1 cellular context compared by ENCODE assay signal in the genomic region with DNA sequence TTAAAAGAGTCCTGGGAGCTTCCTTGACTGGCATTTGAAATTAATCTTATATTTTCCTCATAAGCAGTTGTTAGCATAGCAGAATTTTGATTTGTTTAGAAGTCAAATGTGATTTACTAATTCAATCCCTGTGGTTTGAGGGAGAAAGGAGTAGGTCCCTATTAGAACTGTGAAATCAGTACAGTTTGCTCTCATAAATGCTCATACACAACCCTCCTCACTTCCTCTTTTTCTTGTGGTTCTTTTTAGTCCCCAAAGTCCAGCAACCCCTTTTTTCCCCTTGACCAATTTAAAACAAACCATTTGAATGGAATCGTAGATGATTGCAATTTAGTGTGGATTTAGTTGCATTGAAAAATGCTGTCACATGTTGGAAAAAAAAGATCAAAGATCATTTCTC.
TF ChIP-seq lines count a peak whose summit lies in the region.

No MANE protein-coding gene starts in this region.

TF ChIP-seq in GM12878, 131 proteins besides CTCF, POLR2A, EP300 and RAD21 (continued from another document):
- TF ChIP-seq, protein P1, sequence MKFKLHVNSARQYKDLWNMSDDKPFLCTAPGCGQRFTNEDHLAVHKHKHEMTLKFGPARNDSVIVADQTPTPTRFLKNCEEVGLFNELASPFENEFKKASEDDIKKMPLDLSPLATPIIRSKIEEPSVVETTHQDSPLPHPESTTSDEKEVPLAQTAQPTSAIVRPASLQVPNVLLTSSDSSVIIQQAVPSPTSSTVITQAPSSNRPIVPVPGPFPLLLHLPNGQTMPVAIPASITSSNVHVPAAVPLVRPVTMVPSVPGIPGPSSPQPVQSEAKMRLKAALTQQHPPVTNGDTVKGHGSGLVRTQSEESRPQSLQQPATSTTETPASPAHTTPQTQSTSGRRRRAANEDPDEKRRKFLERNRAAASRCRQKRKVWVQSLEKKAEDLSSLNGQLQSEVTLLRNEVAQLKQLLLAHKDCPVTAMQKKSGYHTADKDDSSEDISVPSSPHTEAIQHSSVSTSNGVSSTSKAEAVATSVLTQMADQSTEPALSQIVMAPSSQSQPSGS (IDR thresholded peaks at IDR 0.05; ENCODE audit: low read length), result 0 out of 2 replicates have a peak, but pooled peaks have one; percentile 19
- TF ChIP-seq IKZF1 (conservative IDR thresholded peaks at IDR 0.05) (peak; percentile 72), NR2C1 (IDR thresholded peaks at IDR 0.05) (no peak), RUNX3 (IDR thresholded peaks at IDR 0.05; ENCODE audit: low read length) (peak; percentile 87), BACH1 (IDR thresholded peaks at IDR 0.05; ENCODE audit: borderline replicate concordance) (peak; percentile 40; the same call in 1 of the 2 replicates), IRF4 (IDR thresholded peaks at IDR 0.05; ENCODE audit: low read depth, low read length) (0 out of 2 replicates have a peak, but pooled peaks have one; percentile 29), HDAC2 (IDR thresholded peaks at IDR 0.05) (no peak), SPI1 (IDR thresholded peaks at IDR 0.05; ENCODE audit: borderline replicate concordance, insufficient read depth, low read depth, low read length) (peak; percentile 99), MXI1 (IDR thresholded peaks at IDR 0.05; ENCODE audit: low read depth, low read length) (peak; percentile 32; the same call in 1 of the 2 replicates), BMI1 (IDR thresholded peaks at IDR 0.05; ENCODE audit: borderline replicate concordance) (peak; percentile 30; the same call in 1 of the 2 replicates), SREBF2 (IDR thresholded peaks at IDR 0.05; ENCODE audit: low read length) (no peak), BCL11A (IDR thresholded peaks at IDR 0.05; ENCODE audit: low read depth, low read length) (peak; percentile 62; the same call in 1 of the 2 replicates)
- TF ChIP-seq, protein P2, sequence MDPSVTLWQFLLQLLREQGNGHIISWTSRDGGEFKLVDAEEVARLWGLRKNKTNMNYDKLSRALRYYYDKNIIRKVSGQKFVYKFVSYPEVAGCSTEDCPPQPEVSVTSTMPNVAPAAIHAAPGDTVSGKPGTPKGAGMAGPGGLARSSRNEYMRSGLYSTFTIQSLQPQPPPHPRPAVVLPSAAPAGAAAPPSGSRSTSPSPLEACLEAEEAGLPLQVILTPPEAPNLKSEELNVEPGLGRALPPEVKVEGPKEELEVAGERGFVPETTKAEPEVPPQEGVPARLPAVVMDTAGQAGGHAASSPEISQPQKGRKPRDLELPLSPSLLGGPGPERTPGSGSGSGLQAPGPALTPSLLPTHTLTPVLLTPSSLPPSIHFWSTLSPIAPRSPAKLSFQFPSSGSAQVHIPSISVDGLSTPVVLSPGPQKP (IDR thresholded peaks at IDR 0.05; ENCODE audit: low read depth, low read length), result no peak
- TF ChIP-seq, protein P3, sequence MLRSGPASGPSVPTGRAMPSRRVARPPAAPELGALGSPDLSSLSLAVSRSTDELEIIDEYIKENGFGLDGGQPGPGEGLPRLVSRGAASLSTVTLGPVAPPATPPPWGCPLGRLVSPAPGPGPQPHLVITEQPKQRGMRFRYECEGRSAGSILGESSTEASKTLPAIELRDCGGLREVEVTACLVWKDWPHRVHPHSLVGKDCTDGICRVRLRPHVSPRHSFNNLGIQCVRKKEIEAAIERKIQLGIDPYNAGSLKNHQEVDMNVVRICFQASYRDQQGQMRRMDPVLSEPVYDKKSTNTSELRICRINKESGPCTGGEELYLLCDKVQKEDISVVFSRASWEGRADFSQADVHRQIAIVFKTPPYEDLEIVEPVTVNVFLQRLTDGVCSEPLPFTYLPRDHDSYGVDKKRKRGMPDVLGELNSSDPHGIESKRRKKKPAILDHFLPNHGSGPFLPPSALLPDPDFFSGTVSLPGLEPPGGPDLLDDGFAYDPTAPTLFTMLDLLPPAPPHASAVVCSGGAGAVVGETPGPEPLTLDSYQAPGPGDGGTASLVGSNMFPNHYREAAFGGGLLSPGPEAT (IDR thresholded peaks at IDR 0.05; ENCODE audit: low read depth), result peak; percentile 76; the same call in 1 of the 2 replicates
- TF ChIP-seq, protein P4, sequence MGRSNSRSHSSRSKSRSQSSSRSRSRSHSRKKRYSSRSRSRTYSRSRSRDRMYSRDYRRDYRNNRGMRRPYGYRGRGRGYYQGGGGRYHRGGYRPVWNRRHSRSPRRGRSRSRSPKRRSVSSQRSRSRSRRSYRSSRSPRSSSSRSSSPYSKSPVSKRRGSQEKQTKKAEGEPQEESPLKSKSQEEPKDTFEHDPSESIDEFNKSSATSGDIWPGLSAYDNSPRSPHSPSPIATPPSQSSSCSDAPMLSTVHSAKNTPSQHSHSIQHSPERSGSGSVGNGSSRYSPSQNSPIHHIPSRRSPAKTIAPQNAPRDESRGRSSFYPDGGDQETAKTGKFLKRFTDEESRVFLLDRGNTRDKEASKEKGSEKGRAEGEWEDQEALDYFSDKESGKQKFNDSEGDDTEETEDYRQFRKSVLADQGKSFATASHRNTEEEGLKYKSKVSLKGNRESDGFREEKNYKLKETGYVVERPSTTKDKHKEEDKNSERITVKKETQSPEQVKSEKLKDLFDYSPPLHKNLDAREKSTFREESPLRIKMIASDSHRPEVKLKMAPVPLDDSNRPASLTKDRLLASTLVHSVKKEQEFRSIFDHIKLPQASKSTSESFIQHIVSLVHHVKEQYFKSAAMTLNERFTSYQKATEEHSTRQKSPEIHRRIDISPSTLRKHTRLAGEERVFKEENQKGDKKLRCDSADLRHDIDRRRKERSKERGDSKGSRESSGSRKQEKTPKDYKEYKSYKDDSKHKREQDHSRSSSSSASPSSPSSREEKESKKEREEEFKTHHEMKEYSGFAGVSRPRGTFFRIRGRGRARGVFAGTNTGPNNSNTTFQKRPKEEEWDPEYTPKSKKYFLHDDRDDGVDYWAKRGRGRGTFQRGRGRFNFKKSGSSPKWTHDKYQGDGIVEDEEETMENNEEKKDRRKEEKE (IDR thresholded peaks at IDR 0.05), result no peak
